In genomic region chr21:44969066-44969649, GRCh38 we compare ENCODE assay signal across 12 cellular contexts. TPM values are rescaled to one million over a fixed set of nuclear protein-coding genes. Genes with fewer than 3 reads are reported as not detected.
DNase-seq lines count a peak whose midpoint lies in the region; ATAC-seq and TF ChIP-seq lines count a peak whose summit lies in the region.
"Had no signal": no experiment of that assay in that cellular context is flagged by ENCODE, and none has a peak within 500 bp of the region (broad histone marks: within the 10 kb centered on the region; RNA-seq: fewer than 3 reads in every experiment).

No MANE protein-coding gene starts in this region.

- H3K9me3 Mint-ChIP-seq in nephron = no peaks in the 10 kb centered on the region
- H3K9me3 Mint-ChIP-seq: activated naive CD4-positive, alpha-beta T cell treated with anti-CD3 and anti-CD28 coated beads, Interleukin-2, amount 50 U/mL, for 24 hours had no signal

- H3K36me3 ChIP-seq in A673 (ENCODE audit: insufficient read depth, low read length, poor library complexity, severe bottlenecking) (peaks cover 55% of the 10 kb centered on the region), Loucy (ENCODE audit: insufficient read depth, low read length) (peaks cover 4% of the 10 kb centered on the region; the same call in 1 of the 2 replicates)

- H3K36me3 Mint-ChIP-seq in nephron (ENCODE audit: low read depth) = peaks cover 33% of the 10 kb centered on the region

- peaks cover 31% of the 10 kb centered on the region for H3K4me1 Mint-ChIP-seq in nephron

- H3K4me1 ChIP-seq in A673 (ENCODE audit: insufficient read depth, low read length, poor library complexity, severe bottlenecking) = peaks cover 66% of the 10 kb centered on the region
- peaks cover 78% of the 10 kb centered on the region for H3K4me1 ChIP-seq in Loucy (ENCODE audit: insufficient read depth, low read length, poor library complexity, severe bottlenecking)

- CTCF ChIA-PET in A673 (lab: Charles Lee) = no interaction called here

- peaks cover 3% of the 10 kb centered on the region for H3K27me3 Mint-ChIP-seq in nephron (ENCODE audit: low read depth)
- H3K27me3 Mint-ChIP-seq: activated naive CD4-positive, alpha-beta T cell treated with anti-CD3 and anti-CD28 coated beads, Interleukin-2, amount 50 U/mL, for 24 hours had no signal

- no peak overlapping the region for H3K4me3 Mint-ChIP-seq in nephron
- H3K4me3 Mint-ChIP-seq: activated naive CD4-positive, alpha-beta T cell treated with anti-CD3 and anti-CD28 coated beads, Interleukin-2, amount 50 U/mL, for 24 hours had no signal

- no peak for DNase-seq in A673 (ENCODE audit: low spot score)
- DNase-seq in coronary artery (ENCODE audit: low spot score) = no peak
- DNase-seq in substantia nigra (lab: John Stamatoyannopoulos, UW) = no peak
- no peak for DNase-seq in SK-N-DZ (ENCODE audit: low spot score)
- no peak for DNase-seq in activated CD4-positive, CD25-positive, alpha-beta regulatory T cell treated with anti-CD3 and anti-CD28 coated beads, Interleukin-2, amount 50 U/mL, for 72 hours
- DNase-seq: stimulated activated naive CD4-positive, alpha-beta T cell treated with Interleukin-2 at 50 U/mL for 16 hours had no signal

- H3K79me2 ChIP-seq in Loucy (ENCODE audit: insufficient read depth, low read length) = peaks cover 45% of the 10 kb centered on the region; the same call in 1 of the 2 replicates

- H3K4me2 ChIP-seq in Loucy (ENCODE audit: low read depth, low read length, poor library complexity, severe bottlenecking) = peak overlapping the region; percentile 90

- no peak overlapping the region for H2AFZ ChIP-seq in Loucy (ENCODE audit: low read length)

- H3K27ac ChIP-seq in A673 (ENCODE audit: low read depth, low read length, poor library complexity, severe bottlenecking) = peak overlapping the region; percentile 63
- peak overlapping the region; percentile 63 to 90 for H3K27ac ChIP-seq in coronary artery
- no peak overlapping the region for H3K27ac ChIP-seq in substantia nigra (ENCODE audit: low read depth, low read length, poor library complexity, severe bottlenecking)

- TF ChIP-seq CTCF in A673 (conservative IDR thresholded peaks at IDR 0.05; ENCODE audit: low read depth, low read length) (no peak), Loucy (conservative IDR thresholded peaks at IDR 0.05; ENCODE audit: low read length) (no peak), coronary artery (IDR thresholded peaks at IDR 0.05) (no peak), nephron (IDR thresholded peaks at IDR 0.05; ENCODE audit: unreplicated experiment in 3 of 3) (no peak)

- no peaks in the 10 kb centered on the region for H3K27me3 ChIP-seq in A673 (replicated peaks; ENCODE audit: insufficient read depth, low read depth, low read length, poor library complexity)
- no peaks in the 10 kb centered on the region for H3K27me3 ChIP-seq in Loucy (ENCODE audit: insufficient read depth, low read length, poor library complexity, severe bottlenecking)
- H3K27me3 ChIP-seq: heart left ventricle had no signal

- no peak for ATAC-seq in HG03354 (IDR thresholded peaks at IDR 0.05; ENCODE audit: poor library complexity, severe bottlenecking, unreplicated experiment)

- H3F3A ChIP-seq in Loucy (ENCODE audit: low read depth) = peaks cover 8% of the 10 kb centered on the region

- intact Hi-C loops in A673 (cut with micrococcal nuclease; ENCODE audit: unreplicated experiment) = no loop called here

- POLR2A ChIA-PET in A673 (lab: Charles Lee; ENCODE audit: low non-redundant PET) = no interaction called here

- no TSS peak for BruUV-seq in A673 (replicated peaks; lab: Mats Ljungman, UMichigan)

- peak overlapping the region; percentile 24 to 76 (median 65) for H3K27ac Mint-ChIP-seq in nephron
- H3K27ac Mint-ChIP-seq: activated naive CD4-positive, alpha-beta T cell treated with anti-CD3 and anti-CD28 coated beads, Interleukin-2, amount 50 U/mL, for 24 hours had no signal

- H3K9me3 ChIP-seq in A673 (ENCODE audit: low read depth, low read length, poor library complexity, severe bottlenecking) = no peaks in the 10 kb centered on the region
- no peaks in the 10 kb centered on the region for H3K9me3 ChIP-seq in Loucy (ENCODE audit: insufficient read depth, low read depth, low read length)
- H3K9me3 ChIP-seq: heart left ventricle had no signal

- H3K9me2 ChIP-seq in Loucy (replicated peaks; ENCODE audit: low read depth, low read length) = no peaks in the 10 kb centered on the region

- H4K20me1 ChIP-seq in Loucy (ENCODE audit: insufficient read depth, low read length, poor library complexity, severe bottlenecking) = no peaks in the 10 kb centered on the region

- H3K4me3 ChIP-seq in A673 (ENCODE audit: low read depth, low read length, poor library complexity, severe bottlenecking) (no peak overlapping the region), Loucy (ENCODE audit: low read length, poor library complexity, severe bottlenecking) (peak overlapping the region; percentile 72), coronary artery (no peak overlapping the region)
- H3K4me3 ChIP-seq: heart left ventricle had no signal

- H3K9ac ChIP-seq in Loucy (ENCODE audit: low read depth, low read length, poor library complexity, severe bottlenecking) = peak overlapping the region; percentile 85

RNA-seq across cellular contexts. Expression of gene SLX9, which starts 29.3 kb away (rescaled TPM):
- total RNA-seq in A673 (2021) = 114 and 115 TPM in 2 replicates
- polyA plus RNA-seq in SK-N-DZ (2014; cell fraction: cytosol; rRNA removed) = 17.1 and 23.9 TPM in 2 replicates
- 12.7 and 14.2 TPM in 2 replicates for polyA plus RNA-seq in SK-N-DZ (2014; cell fraction: nucleus; rRNA removed)

RNA-seq across cellular contexts. Expression of gene ITGB2, which starts 48.5 kb away (rescaled TPM):
- 5.0 and 7.4 TPM in 2 replicates for total RNA-seq in A673 (2021)
- polyA plus RNA-seq in SK-N-DZ (2014; cell fraction: cytosol; rRNA removed) = 0.07 TPM in 1 of 2 replicates, not detected in the other
- 0.13 TPM in 1 of 2 replicates, not detected in the other for polyA plus RNA-seq in SK-N-DZ (2014; cell fraction: nucleus; rRNA removed)
- polyA plus RNA-seq: neural cell had no signal
